In genomic region chr9:134618823-134619454, GRCh38 we compare ENCODE assay signal across 17 cellular contexts. TPM values are rescaled to one million over a fixed set of nuclear protein-coding genes. Genes with fewer than 3 reads are reported as not detected.
DNase-seq lines count a peak whose midpoint lies in the region; ATAC-seq and TF ChIP-seq lines count a peak whose summit lies in the region.
"Had no signal": no experiment of that assay in that cellular context is flagged by ENCODE, and none has a peak within 500 bp of the region (broad histone marks: within the 10 kb centered on the region; RNA-seq: fewer than 3 reads in every experiment).

No MANE protein-coding gene starts in this region.

- ATAC-seq in HG03469 (IDR thresholded peaks at IDR 0.05; ENCODE audit: unreplicated experiment): no peak
- ATAC-seq: naive thymus-derived CD4-positive, alpha-beta T cell had no signal

- no peak for TF ChIP-seq CTCF in BE2C (IDR thresholded peaks at IDR 0.05; ENCODE audit: low read depth, low read length)
- TF ChIP-seq CTCF in endodermal cell (conservative IDR thresholded peaks at IDR 0.05): no peak
- no peak for TF ChIP-seq CTCF in nephron progenitor cell (IDR thresholded peaks at IDR 0.05)

- H3K9ac ChIP-seq in endodermal cell (ENCODE audit: extremely low read depth, low read length, poor library complexity, severe bottlenecking): no peak overlapping the region

- no peaks in the 10 kb centered on the region for H3K27me3 ChIP-seq in BE2C
- no peaks in the 10 kb centered on the region for H3K27me3 ChIP-seq in H7 (ENCODE audit: control insufficient read depth, insufficient read depth, low read length)
- H3K27me3 ChIP-seq in endodermal cell (ENCODE audit: control insufficient read depth, insufficient read depth, low read length, poor library complexity, severe bottlenecking): no peaks in the 10 kb centered on the region

- H3K36me3 Mint-ChIP-seq in endodermal cell (ENCODE audit: low read depth): no peaks in the 10 kb centered on the region
- no peaks in the 10 kb centered on the region for H3K36me3 Mint-ChIP-seq in nephron progenitor cell (ENCODE audit: low read depth)
- H3K36me3 Mint-ChIP-seq: naive thymus-derived CD4-positive, alpha-beta T cell had no signal

- no peak overlapping the region for H3K27ac ChIP-seq in endodermal cell (ENCODE audit: low read depth, low read length)
- H3K27ac ChIP-seq: prostate gland had no signal

- H3K4me1 Mint-ChIP-seq in endodermal cell (peaks cover under 1% of the 10 kb centered on the region), nephron progenitor cell (peaks cover 33% of the 10 kb centered on the region)
- H3K4me1 Mint-ChIP-seq: naive thymus-derived CD4-positive, alpha-beta T cell had no signal

- H3K27me3 Mint-ChIP-seq in endodermal cell (ENCODE audit: insufficient read depth) (peaks cover 2% of the 10 kb centered on the region), nephron progenitor cell (ENCODE audit: low read depth, poor library complexity) (peaks cover 8% of the 10 kb centered on the region)

- intact Hi-C loops in posterior cingulate gyrus (cut with DNase I): no loop called here

- no peak overlapping the region for H3K4me3 ChIP-seq in BE2C (ENCODE audit: low read depth, low read length)
- no peak overlapping the region for H3K4me3 ChIP-seq in H7 (ENCODE audit: insufficient read depth, low read depth, low read length)
- H3K4me3 ChIP-seq in endodermal cell (ENCODE audit: low read length): no peak overlapping the region
- H3K4me3 ChIP-seq: prostate gland had no signal

- DNase-seq in BE2C (peak; percentile 3), H7 (peak; percentile 23), endodermal cell (peak; percentile 14), posterior cingulate gyrus (peak in 6 of 10 donors; percentile 2 to 59 (median 6)), nephron progenitor cell (no peak), DMS114 treated with DMSO at 0.1 percent for 48 hours (lab: John Stamatoyannopoulos, UW; ENCODE audit: unreplicated experiment) (no peak)
- DNase-seq: activated CD4-positive, alpha-beta T cell treated with anti-CD3 and anti-CD28 coated beads, Interleukin-2, amount 50 U/mL, for 48 hours; EL; GOT3; naive thymus-derived CD4-positive, alpha-beta T cell; NCI-H1092 treated with DMSO at 0.1 percent for 48 hours; NCI-H524; stimulated activated CD4-positive, alpha-beta T cell treated with anti-CD3 and anti-CD28 coated beads, Interleukin-4, amount 100 ng/mL, for 4 hours; substantia nigra had no signal

- H3K9me3 Mint-ChIP-seq in endodermal cell (peaks cover 11% of the 10 kb centered on the region), nephron progenitor cell (peaks cover 21% of the 10 kb centered on the region)

- H3K4me1 ChIP-seq in BE2C: peaks cover 3% of the 10 kb centered on the region; the same call in 1 of the 2 replicates
- peaks cover 6% of the 10 kb centered on the region for H3K4me1 ChIP-seq in endodermal cell (ENCODE audit: control insufficient read depth, insufficient read depth, low read length)
- H3K4me1 ChIP-seq: Caco-2, prostate gland had no signal

- no peaks in the 10 kb centered on the region for H3K9me3 ChIP-seq in BE2C
- peaks cover 10% of the 10 kb centered on the region for H3K9me3 ChIP-seq in endodermal cell (ENCODE audit: control insufficient read depth, low read length)
- H3K9me3 ChIP-seq: Caco-2, prostate gland had no signal

- no peak overlapping the region for H3K27ac Mint-ChIP-seq in endodermal cell
- H3K27ac Mint-ChIP-seq in nephron progenitor cell: no peak overlapping the region
- H3K27ac Mint-ChIP-seq: naive thymus-derived CD4-positive, alpha-beta T cell had no signal

- H3K4me3 Mint-ChIP-seq in endodermal cell (no peak overlapping the region), nephron progenitor cell (no peak overlapping the region)
- H3K4me3 Mint-ChIP-seq: naive thymus-derived CD4-positive, alpha-beta T cell had no signal

- H3K36me3 ChIP-seq in BE2C (no peaks in the 10 kb centered on the region), H7 (replicated peaks; ENCODE audit: control insufficient read depth, insufficient read depth, low read length) (no peaks in the 10 kb centered on the region), endodermal cell (ENCODE audit: control insufficient read depth, insufficient read depth, low read length) (no peaks in the 10 kb centered on the region)
- H3K36me3 ChIP-seq: prostate gland had no signal

- 91 to 99% methylated on average over 8 to 14 of the region's 14 CpGs for WGBS in endodermal cell (ENCODE audit: insufficient coverage in 1 of 2, insufficient read length in 1 of 2), 2 experiments

RNA-seq across cellular contexts. Expression of gene COL5A1, which starts 22.7 kb away (rescaled TPM):
- 2.0 TPM for polyA plus RNA-seq in BE2C (2012; ENCODE audit: insufficient read depth, insufficient read length, low read depth)
- 10.1 and 11.3 TPM in 2 replicates for total RNA-seq in H7 (2014; rRNA removed; shearing (Covaris generic))
- total RNA-seq in endodermal cell: 10 to 100 TPM; 65.3 to 76.6 TPM
- polyA plus RNA-seq in endodermal cell (2013, experiment 1 of 2): 47.5 TPM
- 53.7 TPM for polyA plus RNA-seq in endodermal cell (2013, experiment 2 of 2)
- polyA plus RNA-seq: naive thymus-derived CD4-positive, alpha-beta T cell had no signal

Comparison
In these comparisons a context has a peak if more than half of its experiments do, and no peak if none do; other contexts are left out.
1. DNase-seq: peak in BE2C (single experiment), H7 (single experiment), endodermal cell (single experiment) and posterior cingulate gyrus (6 of 10); none in nephron progenitor cell (single experiment) and DMS114 treated with DMSO at 0.1 percent for 48 hours (single experiment).